In genomic region chr5:127517480-127518318, GRCh38 we compare ENCODE assay signal across 8 cellular contexts. TPM values are rescaled to one million over a fixed set of nuclear protein-coding genes. Genes with fewer than 3 reads are reported as not detected.
DNase-seq lines count a peak whose midpoint lies in the region; ATAC-seq and TF ChIP-seq lines count a peak whose summit lies in the region.

Gene PRRC1, plus strand, starts transcription at chr5:127517640. Its CDS starts 5,840 bp downstream, at chr5:127523480.

- H3K9me3 ChIP-seq in Caco-2 = peaks cover 6% of the 10 kb centered on the region
- peaks cover 12% of the 10 kb centered on the region; the same call in 1 of the 2 replicates for H3K9me3 ChIP-seq in OCI-LY3 (ENCODE audit: insufficient read depth, low read length)

- peak within 1 kb of the TSS; percentile 78 for H3K27ac Mint-ChIP-seq in Caco-2 (ENCODE audit: unreplicated experiment)

- peak within 1 kb of the TSS; percentile 98 for H2AFZ ChIP-seq in OCI-LY3 (ENCODE audit: low read depth, low read length)

- peaks cover 35% of the 10 kb centered on the region for H3K36me3 Mint-ChIP-seq in Caco-2 (ENCODE audit: insufficient read depth, unreplicated experiment)

- intact Hi-C loops in Caco-2 (cut with micrococcal nuclease; ENCODE audit: unreplicated experiment) = loop anchor here (1.0 kb wide), 1 partner anchor 487 kb away; the partner anchor contains the start of gene MARCHF3

- peaks cover 51% of the 10 kb centered on the region for H3K79me2 ChIP-seq in OCI-LY3 (ENCODE audit: low read length)

- peak; percentile 93 for ATAC-seq in GM21360 (IDR thresholded peaks at IDR 0.05; ENCODE audit: unreplicated experiment)

- H3K4me1 ChIP-seq in Caco-2 = peaks cover 4% of the 10 kb centered on the region; the same call in 1 of the 2 replicates
- no peaks in the 10 kb centered on the region for H3K4me1 ChIP-seq in OCI-LY3 (ENCODE audit: low read length)

- no peaks in the 10 kb centered on the region for H3K27me3 ChIP-seq in Caco-2 (replicated peaks; ENCODE audit: control insufficient read depth, insufficient read depth, low read length)
- H3K27me3 ChIP-seq in OCI-LY3 (ENCODE audit: low read depth, low read length) = no peaks in the 10 kb centered on the region

- BruUV-seq in Caco-2 (replicated peaks; lab: Mats Ljungman, UMichigan) = no TSS peak

- H4K20me1 ChIP-seq in OCI-LY3 (ENCODE audit: insufficient read depth, low read length) = peaks cover 15% of the 10 kb centered on the region

- peak within 1 kb of the TSS; percentile 89 for H3K4me2 ChIP-seq in OCI-LY3 (ENCODE audit: low read length)

- no peak for TF ChIP-seq CTCF in Caco-2 (IDR thresholded peaks at IDR 0.05; ENCODE audit: insufficient read depth in 1 of 2, low read depth in 1 of 2, low read length in 1 of 2, severe bottlenecking in 1 of 2, unreplicated experiment in 1 of 2)
- TF ChIP-seq CTCF in OCI-LY3 (IDR thresholded peaks at IDR 0.05; ENCODE audit: low read depth, low read length) = no peak

- H3K27ac ChIP-seq in OCI-LY3 (ENCODE audit: low read length) = peak within 1 kb of the TSS; percentile 74
- peak within 1 kb of the TSS; percentile 70 for H3K27ac ChIP-seq in epithelial cell of prostate

- peak within 1 kb of the TSS; percentile 98 for H3K9ac ChIP-seq in OCI-LY3 (ENCODE audit: low read length)

- CTCF ChIA-PET in Caco-2 (lab: Charles Lee) = interaction anchor here (0.5 to 1.2 kb wide), 2 partner anchors 19 to 671 kb away, joined by 3 to 4 read pairs; no protein-coding TSS in a partner anchor

- H3K27me3 Mint-ChIP-seq in Caco-2 (ENCODE audit: insufficient read depth, unreplicated experiment) = no peaks in the 10 kb centered on the region

- H3K36me3 ChIP-seq in Caco-2 (ENCODE audit: control insufficient read depth, insufficient read depth, low read length) = peaks cover 2% of the 10 kb centered on the region; the same call in 1 of the 2 replicates
- peaks cover 35% of the 10 kb centered on the region for H3K36me3 ChIP-seq in OCI-LY3 (replicated peaks; ENCODE audit: low read depth, low read length)

- H3K9me3 Mint-ChIP-seq in Caco-2 (ENCODE audit: unreplicated experiment) = peaks cover 25% of the 10 kb centered on the region

- DNase-seq in Caco-2 (peak; percentile 85 to 87), HT-29 (ENCODE audit: low spot score) (peak; percentile 81), activated T-cell treated with anti-CD3 and anti-CD28 coated beads for 1 hour (ENCODE audit: low read depth) (peak; percentile 67), epithelial cell of prostate (ENCODE audit: low read depth, low spot score) (peak; percentile 34), mucosa of gallbladder (ENCODE audit: low spot score) (peak; percentile 76)
- peak; percentile 49 to 65 for DNase-seq in stimulated activated CD8-positive, alpha-beta memory T cell treated with anti-CD3 and anti-CD28 coated beads, Interleukin-4, amount 100 ng/mL, for 4 hours (ENCODE audit: low read depth in 2 of 2, low spot score in 1 of 2)

- peaks cover 13% of the 10 kb centered on the region for H3K4me1 Mint-ChIP-seq in Caco-2 (ENCODE audit: low read depth, unreplicated experiment)

- POLR2A ChIA-PET in Caco-2 (lab: Charles Lee) = interaction anchor here (0.6 kb wide), 2 partner anchors 64 to 1270 kb away, joined by 3 to 4 read pairs; no protein-coding TSS in a partner anchor

- H3K4me3 ChIP-seq in Caco-2 (ENCODE audit: low read depth, low read length) = peak within 1 kb of the TSS; percentile 92
- peak within 1 kb of the TSS; percentile 100 for H3K4me3 ChIP-seq in OCI-LY3 (ENCODE audit: low read length)

- H3K4me3 Mint-ChIP-seq in Caco-2 (ENCODE audit: unreplicated experiment) = peak within 1 kb of the TSS; percentile 79

RNA-seq across cellular contexts. Expression of gene PRRC1, which starts in this region (rescaled TPM):
- total RNA-seq in Caco-2 (2022) (81.0 and 81.7 TPM in 2 replicates), mucosa of gallbladder (59.8 TPM)
- 26.6 and 30.6 TPM in 2 replicates for total RNA-seq in HT-29 (2014; rRNA removed; shearing (Covaris generic))

Comparison
In these comparisons a context has a peak if more than half of its experiments do, and no peak if none do; other contexts are left out.
1. Peak in every context shown above with its lines: DNase-seq, ATAC-seq, H3K4me3 ChIP-seq and H3K27ac ChIP-seq.
2. DNase-seq: peak in every context shown above with its lines; median percentile 86 in Caco-2; 81 in HT-29; 76 in mucosa of gallbladder; 67 in activated T-cell treated with anti-CD3 and anti-CD28 coated beads for 1 hour; 57 in stimulated activated CD8-positive, alpha-beta memory T cell treated with anti-CD3 and anti-CD28 coated beads, Interleukin-4, amount 100 ng/mL, for 4 hours; 34 in epithelial cell of prostate.